Comparison of ENCODE assay signal across 11 cellular contexts in the genomic region with DNA sequence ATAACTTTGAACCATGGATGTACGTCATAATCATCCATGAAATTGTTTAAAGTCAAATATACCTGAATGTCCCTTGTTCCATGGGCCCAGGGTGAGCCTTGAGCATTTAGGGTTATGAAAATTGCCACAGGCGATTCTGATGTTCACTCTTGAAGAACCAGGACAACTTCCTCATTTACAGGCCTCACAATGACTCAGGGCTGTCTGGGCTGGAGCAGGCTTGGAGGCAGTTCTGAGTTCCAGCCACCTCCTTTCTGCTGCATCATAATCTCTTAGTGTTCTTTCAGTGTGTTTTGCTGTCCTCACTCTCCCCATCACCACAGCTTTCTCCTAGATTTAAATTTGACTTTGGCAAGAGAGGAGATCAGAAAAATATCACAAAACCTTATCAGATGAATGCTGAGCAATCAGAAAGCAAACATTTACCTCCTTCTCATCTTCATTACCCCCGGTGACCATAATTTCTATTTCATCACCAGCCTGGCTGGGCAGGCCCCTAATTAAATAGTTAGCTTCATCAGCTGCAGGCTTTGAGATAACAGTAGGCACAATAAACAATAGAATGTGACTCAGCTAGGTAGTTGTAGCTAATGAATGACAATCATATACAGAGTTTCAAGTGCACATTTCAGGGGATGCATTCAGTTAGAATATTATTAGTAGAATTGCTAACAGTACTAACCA.
DNase-seq lines count a peak whose midpoint lies in the region; ATAC-seq and TF ChIP-seq lines count a peak whose summit lies in the region.
"Had no signal": no experiment of that assay in that cellular context is flagged by ENCODE, and none has a peak within 500 bp of the region (broad histone marks: within the 10 kb centered on the region; RNA-seq: fewer than 3 reads in every experiment).

No MANE protein-coding gene starts in this region.

- no peak for TF ChIP-seq CTCF in foreskin keratinocyte (conservative IDR thresholded peaks at IDR 0.05)
- TF ChIP-seq CTCF in body of pancreas (IDR thresholded peaks at IDR 0.05) = no peak

- H3K27me3 ChIP-seq in foreskin keratinocyte (no peaks in the 10 kb centered on the region), body of pancreas (no peaks in the 10 kb centered on the region)

- H3K9me3 Mint-ChIP-seq in activated CD4-positive, alpha-beta T cell treated with anti-CD3 and anti-CD28 coated beads for 36 hours (ENCODE audit: low read depth) = no peaks in the 10 kb centered on the region
- H3K9me3 Mint-ChIP-seq in activated CD4-positive, alpha-beta memory T cell treated with anti-CD3 and anti-CD28 coated beads for 36 hours = no peaks in the 10 kb centered on the region
- H3K9me3 Mint-ChIP-seq: activated B cell treated with CpG ODN at 0.5 μM for 24 hours had no signal

- 32 to 44% methylated on average over 3 of the region's 3 CpGs for WGBS in body of pancreas, 2 donors

- peak; percentile 93 for ATAC-seq in GM18502 (IDR thresholded peaks at IDR 0.05; ENCODE audit: poor library complexity, unreplicated experiment)
- ATAC-seq in GM21529 (IDR thresholded peaks at IDR 0.05; ENCODE audit: unreplicated experiment) = peak; percentile 83
- peak; percentile 85 for ATAC-seq in HG03439 (IDR thresholded peaks at IDR 0.05; ENCODE audit: unreplicated experiment)
- peak; percentile 47 for ATAC-seq in foreskin keratinocyte
- ATAC-seq in activated CD4-positive, alpha-beta T cell treated with anti-CD3 and anti-CD28 coated beads for 36 hours = no peak
- ATAC-seq in body of pancreas = no peak

- no peak for TF ChIP-seq POLR2A in body of pancreas (IDR thresholded peaks at IDR 0.05)

- POLR2A ChIA-PET in activated CD4-positive, alpha-beta T cell treated with anti-CD3 and anti-CD28 coated beads for 36 hours (lab: Charles Lee) = no interaction called here
- POLR2A ChIA-PET in activated CD4-positive, alpha-beta memory T cell treated with anti-CD3 and anti-CD28 coated beads for 36 hours (lab: Charles Lee) = no interaction called here

- H3K27me3 Mint-ChIP-seq in activated CD4-positive, alpha-beta T cell treated with anti-CD3 and anti-CD28 coated beads for 36 hours = no peaks in the 10 kb centered on the region
- H3K27me3 Mint-ChIP-seq in activated CD4-positive, alpha-beta memory T cell treated with anti-CD3 and anti-CD28 coated beads for 36 hours = no peaks in the 10 kb centered on the region
- H3K27me3 Mint-ChIP-seq: activated B cell treated with CpG ODN at 0.5 μM for 24 hours had no signal

- H3K27ac ChIP-seq in foreskin keratinocyte (no peak overlapping the region), body of pancreas (no peak overlapping the region)
- H3K27ac ChIP-seq: skin epidermis had no signal

- no peak overlapping the region for H3K27ac Mint-ChIP-seq in activated CD4-positive, alpha-beta T cell treated with anti-CD3 and anti-CD28 coated beads for 36 hours
- H3K27ac Mint-ChIP-seq in activated CD4-positive, alpha-beta memory T cell treated with anti-CD3 and anti-CD28 coated beads for 36 hours = no peak overlapping the region
- H3K27ac Mint-ChIP-seq: activated B cell treated with CpG ODN at 0.5 μM for 24 hours had no signal

- no peaks in the 10 kb centered on the region for H3K36me3 Mint-ChIP-seq in activated CD4-positive, alpha-beta T cell treated with anti-CD3 and anti-CD28 coated beads for 36 hours (ENCODE audit: low read depth)
- H3K36me3 Mint-ChIP-seq in activated CD4-positive, alpha-beta memory T cell treated with anti-CD3 and anti-CD28 coated beads for 36 hours = no peaks in the 10 kb centered on the region

- H3K4me1 ChIP-seq in foreskin keratinocyte (no peaks in the 10 kb centered on the region), body of pancreas (no peaks in the 10 kb centered on the region)

- H3K4me3 ChIP-seq in body of pancreas = no peak overlapping the region
- H3K4me3 ChIP-seq: skin epidermis had no signal

- H3K9me3 ChIP-seq in body of pancreas = no peaks in the 10 kb centered on the region

- intact Hi-C loops in activated CD4-positive, alpha-beta T cell treated with anti-CD3 and anti-CD28 coated beads for 36 hours (cut with DNase I, micrococcal nuclease) = no loop called here
- intact Hi-C loops in body of pancreas (cut with DNase I) = no loop called here
- intact Hi-C loops in activated CD4-positive, alpha-beta memory T cell treated with anti-CD3 and anti-CD28 coated beads for 36 hours (cut with micrococcal nuclease) = no loop called here

- peak in 1 of 2 donors; percentile 22 for DNase-seq in foreskin keratinocyte
- no peak for DNase-seq in activated CD4-positive, alpha-beta T cell treated with anti-CD3 and anti-CD28 coated beads for 36 hours
- no peak for DNase-seq in body of pancreas
- DNase-seq in C1 segment of cervical spinal cord (lab: John Stamatoyannopoulos, UW) = no peak
- DNase-seq in activated CD4-positive, alpha-beta memory T cell treated with anti-CD3 and anti-CD28 coated beads for 36 hours = no peak
- DNase-seq: activated B cell treated with CpG ODN at 0.5 μM for 24 hours, cerebellar nuclear complex had no signal

- no peaks in the 10 kb centered on the region for H3K4me1 Mint-ChIP-seq in activated CD4-positive, alpha-beta T cell treated with anti-CD3 and anti-CD28 coated beads for 36 hours
- H3K4me1 Mint-ChIP-seq in activated CD4-positive, alpha-beta memory T cell treated with anti-CD3 and anti-CD28 coated beads for 36 hours (ENCODE audit: low read depth) = no peaks in the 10 kb centered on the region
- H3K4me1 Mint-ChIP-seq: activated B cell treated with CpG ODN at 0.5 μM for 24 hours had no signal

- H3K36me3 ChIP-seq in body of pancreas (replicated peaks in 1 of 2; ENCODE audit: insufficient read depth in 1 of 2, low read depth in 2 of 2) = no peaks in the 10 kb centered on the region

- H3K4me3 Mint-ChIP-seq in activated CD4-positive, alpha-beta T cell treated with anti-CD3 and anti-CD28 coated beads for 36 hours = no peak overlapping the region
- no peak overlapping the region for H3K4me3 Mint-ChIP-seq in activated CD4-positive, alpha-beta memory T cell treated with anti-CD3 and anti-CD28 coated beads for 36 hours
- H3K4me3 Mint-ChIP-seq: activated B cell treated with CpG ODN at 0.5 μM for 24 hours had no signal

- CTCF ChIA-PET in activated CD4-positive, alpha-beta T cell treated with anti-CD3 and anti-CD28 coated beads for 36 hours (lab: Charles Lee) = no interaction called here
- CTCF ChIA-PET in activated CD4-positive, alpha-beta memory T cell treated with anti-CD3 and anti-CD28 coated beads for 36 hours (lab: Charles Lee) = no interaction called here

Comparison
In these comparisons a context has a peak if more than half of its experiments do, and no peak if none do; other contexts are left out.
1. ATAC-seq: peak in GM18502 (single experiment), GM21529 (single experiment), HG03439 (single experiment) and foreskin keratinocyte (single experiment); none in activated CD4-positive, alpha-beta T cell treated with anti-CD3 and anti-CD28 coated beads for 36 hours (single experiment) and body of pancreas (single experiment).